ENCODE assay signal across 12 cellular contexts in genomic region chr7:96997512-96998032, GRCh38. TPM values are rescaled to one million over a fixed set of nuclear protein-coding genes. Genes with fewer than 3 reads are reported as not detected.
"Had no signal": no experiment of that assay in that cellular context is flagged by ENCODE, and none has a peak within 500 bp of the region (broad histone marks: within the 10 kb centered on the region; RNA-seq: fewer than 3 reads in every experiment).

No MANE protein-coding gene starts in this region.

- H3K36me3 Mint-ChIP-seq: stimulated activated effector memory CD8-positive, alpha-beta T cell treated with anti-CD3 and anti-CD28 coated beads, Interleukin-12 subunit alpha, Interleukin-12 subunit beta, amount 100 ng/mL, for 72 hours had no signal

- H3K4me1 Mint-ChIP-seq: neural crest cell had no signal

- ATAC-seq: activated CD8-positive, alpha-beta T cell treated with anti-CD3 and anti-CD28 coated beads, Interleukin-2, amount 10 ng/mL, durations not matched to agents 7 days and 5 days; heart right ventricle; stimulated activated effector memory CD8-positive, alpha-beta T cell treated with anti-CD3 and anti-CD28 coated beads, Interleukin-12 subunit alpha, Interleukin-12 subunit beta, amount 100 ng/mL, for 72 hours had no signal

- H3K9me3 Mint-ChIP-seq: neural crest cell had no signal

- H3K27ac Mint-ChIP-seq: activated CD8-positive, alpha-beta T cell treated with anti-CD3 and anti-CD28 coated beads, Interleukin-2, amount 10 ng/mL, durations not matched to agents 7 days and 5 days; stimulated activated effector memory CD8-positive, alpha-beta T cell treated with anti-CD3 and anti-CD28 coated beads, Interleukin-12 subunit alpha, Interleukin-12 subunit beta, amount 100 ng/mL, for 72 hours had no signal

- H3K4me3 Mint-ChIP-seq: activated CD8-positive, alpha-beta T cell treated with anti-CD3 and anti-CD28 coated beads, Interleukin-2, amount 10 ng/mL, durations not matched to agents 7 days and 5 days; neural crest cell; stimulated activated effector memory CD8-positive, alpha-beta T cell treated with anti-CD3 and anti-CD28 coated beads, Interleukin-12 subunit alpha, Interleukin-12 subunit beta, amount 100 ng/mL, for 72 hours had no signal

- H3K27ac ChIP-seq: heart right ventricle, parathyroid adenoma, skin epidermis, tibial artery, VCaP had no signal

- H3K36me3 ChIP-seq: heart right ventricle, tibial artery had no signal

- H3K4me3 ChIP-seq: skin epidermis, tibial artery had no signal

- DNase-seq: activated CD8-positive, alpha-beta memory T cell treated with anti-CD3 and anti-CD28 coated beads, Interleukin-2, amount 50 U/mL, for 48 hours; activated CD8-positive, alpha-beta T cell treated with anti-CD3 and anti-CD28 coated beads, Interleukin-2, amount 10 ng/mL, durations not matched to agents 7 days and 5 days; aorta; heart right ventricle; kidney glomerular epithelial cell; T-helper 9 cell; tibial artery had no signal

RNA-seq across cellular contexts. Expression of gene DLX6, which starts 7.8 kb away (rescaled TPM):
- total RNA-seq: activated CD8-positive, alpha-beta T cell treated with anti-CD3 and anti-CD28 coated beads, Interleukin-2, amount 10 ng/mL, durations not matched to agents 7 days and 5 days; heart right ventricle had no signal
- polyA plus RNA-seq: heart right ventricle had no signal

RNA-seq across cellular contexts. Expression of gene DLX5, which starts 27.1 kb away (rescaled TPM):
- total RNA-seq: activated CD8-positive, alpha-beta T cell treated with anti-CD3 and anti-CD28 coated beads, Interleukin-2, amount 10 ng/mL, durations not matched to agents 7 days and 5 days; heart right ventricle had no signal
- polyA plus RNA-seq: aorta had no signal
